In the genomic region with DNA sequence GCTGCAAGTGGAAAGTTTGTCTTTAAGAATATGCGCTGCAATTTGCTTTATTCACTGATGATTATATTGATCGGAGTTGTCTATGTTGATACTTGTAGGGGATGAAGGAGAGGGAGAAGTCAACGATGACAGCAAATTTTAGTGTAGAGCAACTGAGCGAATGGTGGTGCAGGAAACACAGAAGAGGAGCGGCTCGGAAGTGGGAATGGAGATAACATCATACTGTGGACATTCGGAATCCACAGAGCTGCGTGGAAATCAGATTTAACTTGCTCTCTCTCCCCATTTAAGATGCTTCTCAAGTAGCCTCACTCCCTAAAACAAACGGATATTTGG, we compare ENCODE assay signal across 1 cellular context.
TF ChIP-seq lines count a peak whose summit lies in the region.

No MANE protein-coding gene starts in this region.

TF ChIP-seq in GM12878, 131 proteins besides CTCF, POLR2A, EP300 and RAD21:
- TF ChIP-seq, protein P1, sequence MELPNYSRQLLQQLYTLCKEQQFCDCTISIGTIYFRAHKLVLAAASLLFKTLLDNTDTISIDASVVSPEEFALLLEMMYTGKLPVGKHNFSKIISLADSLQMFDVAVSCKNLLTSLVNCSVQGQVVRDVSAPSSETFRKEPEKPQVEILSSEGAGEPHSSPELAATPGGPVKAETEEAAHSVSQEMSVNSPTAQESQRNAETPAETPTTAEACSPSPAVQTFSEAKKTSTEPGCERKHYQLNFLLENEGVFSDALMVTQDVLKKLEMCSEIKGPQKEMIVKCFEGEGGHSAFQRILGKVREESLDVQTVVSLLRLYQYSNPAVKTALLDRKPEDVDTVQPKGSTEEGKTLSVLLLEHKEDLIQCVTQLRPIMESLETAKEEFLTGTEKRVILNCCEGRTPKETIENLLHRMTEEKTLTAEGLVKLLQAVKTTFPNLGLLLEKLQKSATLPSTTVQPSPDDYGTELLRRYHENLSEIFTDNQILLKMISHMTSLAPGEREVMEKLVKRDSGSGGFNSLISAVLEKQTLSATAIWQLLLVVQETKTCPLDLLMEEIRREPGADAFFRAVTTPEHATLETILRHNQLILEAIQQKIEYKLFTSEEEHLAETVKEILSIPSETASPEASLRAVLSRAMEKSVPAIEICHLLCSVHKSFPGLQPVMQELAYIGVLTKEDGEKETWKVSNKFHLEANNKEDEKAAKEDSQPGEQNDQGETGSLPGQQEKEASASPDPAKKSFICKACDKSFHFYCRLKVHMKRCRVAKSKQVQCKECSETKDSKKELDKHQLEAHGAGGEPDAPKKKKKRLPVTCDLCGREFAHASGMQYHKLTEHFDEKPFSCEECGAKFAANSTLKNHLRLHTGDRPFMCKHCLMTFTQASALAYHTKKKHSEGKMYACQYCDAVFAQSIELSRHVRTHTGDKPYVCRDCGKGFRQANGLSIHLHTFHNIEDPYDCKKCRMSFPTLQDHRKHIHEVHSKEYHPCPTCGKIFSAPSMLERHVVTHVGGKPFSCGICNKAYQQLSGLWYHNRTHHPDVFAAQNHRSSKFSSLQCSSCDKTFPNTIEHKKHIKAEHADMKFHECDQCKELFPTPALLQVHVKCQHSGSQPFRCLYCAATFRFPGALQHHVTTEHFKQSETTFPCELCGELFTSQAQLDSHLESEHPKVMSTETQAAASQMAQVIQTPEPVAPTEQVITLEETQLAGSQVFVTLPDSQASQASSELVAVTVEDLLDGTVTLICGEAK (IDR thresholded peaks at IDR 0.05; ENCODE audit: borderline replicate concordance), result no peak
- TF ChIP-seq POLR2AphosphoS2 (IDR thresholded peaks at IDR 0.05; ENCODE audit: low read depth, low read length), result no peak
- TF ChIP-seq, protein P2, sequence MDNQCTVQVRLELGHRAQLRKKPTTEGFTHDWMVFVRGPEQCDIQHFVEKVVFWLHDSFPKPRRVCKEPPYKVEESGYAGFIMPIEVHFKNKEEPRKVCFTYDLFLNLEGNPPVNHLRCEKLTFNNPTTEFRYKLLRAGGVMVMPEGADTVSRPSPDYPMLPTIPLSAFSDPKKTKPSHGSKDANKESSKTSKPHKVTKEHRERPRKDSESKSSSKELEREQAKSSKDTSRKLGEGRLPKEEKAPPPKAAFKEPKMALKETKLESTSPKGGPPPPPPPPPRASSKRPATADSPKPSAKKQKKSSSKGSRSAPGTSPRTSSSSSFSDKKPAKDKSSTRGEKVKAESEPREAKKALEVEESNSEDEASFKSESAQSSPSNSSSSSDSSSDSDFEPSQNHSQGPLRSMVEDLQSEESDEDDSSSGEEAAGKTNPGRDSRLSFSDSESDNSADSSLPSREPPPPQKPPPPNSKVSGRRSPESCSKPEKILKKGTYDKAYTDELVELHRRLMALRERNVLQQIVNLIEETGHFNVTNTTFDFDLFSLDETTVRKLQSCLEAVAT (IDR thresholded peaks at IDR 0.05), result peak; percentile 79
